Comparison of ENCODE assay signal across 19 cellular contexts in genomic region chr22:50000587-50001387, GRCh38. TPM values are rescaled to one million over a fixed set of nuclear protein-coding genes. Genes with fewer than 3 reads are reported as not detected.
"Had no signal": no experiment of that assay in that cellular context is flagged by ENCODE, and none has a peak within 500 bp of the region (broad histone marks: within the 10 kb centered on the region; RNA-seq: fewer than 3 reads in every experiment).

No MANE protein-coding gene starts in this region.

- H3K9me3 ChIP-seq: neutrophil, prostate gland, right lobe of liver, spleen, upper lobe of left lung had no signal

- ATAC-seq: effector memory CD8-positive, alpha-beta T cell; right lobe of liver had no signal

- H3K36me3 ChIP-seq: neutrophil, prostate gland, right lobe of liver, spleen, upper lobe of left lung had no signal

- H3K9me3 Mint-ChIP-seq: activated CD4-positive, alpha-beta memory T cell treated with anti-CD3 and anti-CD28 coated beads, Interleukin-2, amount 10 ng/mL, durations not matched to agents 7 days and 5 days; activated naive CD4-positive, alpha-beta T cell treated with anti-CD3 and anti-CD28 coated beads, Interleukin-2, amount 50 U/mL, for 24 hours; central memory CD8-positive, alpha-beta T cell; effector memory CD8-positive, alpha-beta T cell had no signal

- H3K4me3 Mint-ChIP-seq: activated CD4-positive, alpha-beta memory T cell treated with anti-CD3 and anti-CD28 coated beads, Interleukin-2, amount 10 ng/mL, durations not matched to agents 7 days and 5 days; activated naive CD4-positive, alpha-beta T cell treated with anti-CD3 and anti-CD28 coated beads, Interleukin-2, amount 50 U/mL, for 24 hours; central memory CD8-positive, alpha-beta T cell; effector memory CD8-positive, alpha-beta T cell; naive B cell had no signal

- H3K27ac ChIP-seq: neutrophil, prostate gland, right lobe of liver, spleen, upper lobe of left lung had no signal

- H3K4me3 ChIP-seq: lung, prostate gland had no signal

- DNase-seq: activated CD4-positive, alpha-beta memory T cell treated with anti-CD3 and anti-CD28 coated beads, Interleukin-2, amount 10 ng/mL, durations not matched to agents 7 days and 5 days; activated CD8-positive, alpha-beta memory T cell treated with anti-CD3 and anti-CD28 coated beads, Interleukin-2, amount 50 U/mL, for 4 hours; cortex of kidney; effector memory CD8-positive, alpha-beta T cell; hippocampal formation; naive B cell; spleen; stimulated activated CD4-positive, alpha-beta T cell treated with anti-CD3 and anti-CD28 coated beads, Interleukin-1b, Interleukin-23, amount 100 ng/mL, for 48 hours; stimulated activated naive CD4-positive, alpha-beta T cell; T-helper 9 cell had no signal

- H3K27ac Mint-ChIP-seq: activated CD4-positive, alpha-beta memory T cell treated with anti-CD3 and anti-CD28 coated beads, Interleukin-2, amount 10 ng/mL, durations not matched to agents 7 days and 5 days; activated naive CD4-positive, alpha-beta T cell treated with anti-CD3 and anti-CD28 coated beads, Interleukin-2, amount 50 U/mL, for 24 hours; effector memory CD8-positive, alpha-beta T cell had no signal

- H3K4me1 ChIP-seq: prostate gland, right lobe of liver had no signal

- H3K4me1 Mint-ChIP-seq: central memory CD8-positive, alpha-beta T cell had no signal

- H3K27me3 ChIP-seq: right lobe of liver had no signal

- H3K36me3 Mint-ChIP-seq: activated naive CD4-positive, alpha-beta T cell treated with anti-CD3 and anti-CD28 coated beads, Interleukin-2, amount 50 U/mL, for 24 hours; naive B cell had no signal

- H3K27me3 Mint-ChIP-seq: activated naive CD4-positive, alpha-beta T cell treated with anti-CD3 and anti-CD28 coated beads, Interleukin-2, amount 50 U/mL, for 24 hours; central memory CD8-positive, alpha-beta T cell had no signal

RNA-seq across cellular contexts. Expression of gene IL17REL, which starts 11.8 kb away (rescaled TPM):
- total RNA-seq: activated CD4-positive, alpha-beta memory T cell treated with anti-CD3 and anti-CD28 coated beads, Interleukin-2, amount 10 ng/mL, durations not matched to agents 7 days and 5 days; epithelial cell of proximal tubule; right lobe of liver had no signal

RNA-seq across cellular contexts. Expression of gene TTLL8, which starts 57.3 kb away (rescaled TPM):
- total RNA-seq: activated CD4-positive, alpha-beta memory T cell treated with anti-CD3 and anti-CD28 coated beads, Interleukin-2, amount 10 ng/mL, durations not matched to agents 7 days and 5 days; epithelial cell of proximal tubule; lung; right lobe of liver; spleen; temporal lobe; upper lobe of left lung had no signal
